12 cellular contexts compared by ENCODE assay signal in genomic region chr16:78227855-78228254, GRCh38.
DNase-seq lines count a peak whose midpoint lies in the region; ATAC-seq, FAIRE-seq and TF ChIP-seq lines count a peak whose summit lies in the region.
"Had no signal": no experiment of that assay in that cellular context is flagged by ENCODE, and none has a peak within 500 bp of the region (broad histone marks: within the 10 kb centered on the region; RNA-seq: fewer than 3 reads in every experiment).

No MANE protein-coding gene starts in this region.

- no peak for ATAC-seq in HG02678 (IDR thresholded peaks at IDR 0.05; ENCODE audit: unreplicated experiment)
- no peak for ATAC-seq in left lung

- H3K36me3 ChIP-seq in kidney (ENCODE audit: control insufficient read depth in 1 of 2, insufficient read depth in 2 of 2, low read length in 2 of 2) = no peaks in the 10 kb centered on the region
- no peaks in the 10 kb centered on the region for H3K36me3 ChIP-seq in left lung

- H3K9ac ChIP-seq in kidney (ENCODE audit: low read length in 2 of 2) = no peak overlapping the region

- no peaks in the 10 kb centered on the region for H3K27me3 ChIP-seq in left lung

- DNase-seq in Ammon's horn (ENCODE audit: low spot score) = peak; percentile 25
- DNase-seq in HuH-7 (ENCODE audit: low spot score) = peak; percentile 60
- DNase-seq in SHP77 (lab: John Stamatoyannopoulos, UW) = peak; percentile 80 to 83
- no peak for DNase-seq in kidney
- no peak for DNase-seq in coronary artery (ENCODE audit: low spot score)
- no peak for DNase-seq in caudate nucleus (lab: John Stamatoyannopoulos, UW)
- DNase-seq in left lung = no peak
- DNase-seq: CD8-positive, alpha-beta memory T cell; central memory CD4-positive, alpha-beta T cell; NCI-H187; T1000 had no signal

- FAIRE-seq in kidney (lab: Jason Lieb, UNC) = no peak

- H3K4me1 ChIP-seq in kidney (ENCODE audit: control insufficient read depth in 1 of 2, insufficient read depth in 1 of 2, low read depth in 1 of 2, low read length in 2 of 2) (no peaks in the 10 kb centered on the region), left lung (no peaks in the 10 kb centered on the region)

- H3K27ac ChIP-seq in kidney (ENCODE audit: low read depth in 2 of 2, low read length in 2 of 2) (no peak overlapping the region), coronary artery (no peak overlapping the region), caudate nucleus (ENCODE audit: low read depth, low read length) (no peak overlapping the region), left lung (no peak overlapping the region)

- H3K4me3 ChIP-seq in kidney (ENCODE audit: low read length in 2 of 2) = no peak overlapping the region
- no peak overlapping the region for H3K4me3 ChIP-seq in coronary artery
- no peak overlapping the region for H3K4me3 ChIP-seq in left lung

- peak; percentile 24 for TF ChIP-seq CTCF in kidney (IDR thresholded peaks at IDR 0.05; ENCODE audit: borderline replicate concordance, extremely low read depth, insufficient read depth)
- no peak for TF ChIP-seq CTCF in coronary artery (IDR thresholded peaks at IDR 0.05)
- TF ChIP-seq CTCF in left lung (IDR thresholded peaks at IDR 0.05) = no peak

- H3K9me3 ChIP-seq in kidney (ENCODE audit: control insufficient read depth in 1 of 2, low read length in 2 of 2) (no peaks in the 10 kb centered on the region), left lung (no peaks in the 10 kb centered on the region)

- intact Hi-C loops in kidney (cut with DNase I) (no loop called here), left lung (cut with DNase I) (no loop called here)

Comparison
In these comparisons a context has a peak if more than half of its experiments do, and no peak if none do; other contexts are left out.
1. DNase-seq: peak in Ammon's horn (single experiment), HuH-7 (single experiment) and SHP77 (2 of 2); none in kidney (single experiment), coronary artery (single experiment), caudate nucleus (0 of 61) and left lung (0 of 2).